In genomic region chr13:30115257-30115600, GRCh38 we compare ENCODE assay signal across 8 cellular contexts.
A peak's percentile ranks its signal among the peaks of the same experiment; 100 is the strongest.
DNase-seq lines count a peak whose midpoint lies in the region; ATAC-seq and TF ChIP-seq lines count a peak whose summit lies in the region.

No MANE protein-coding gene starts in this region.

- H3K4me1 ChIP-seq in cardiac muscle cell (ENCODE audit: low read depth) (peaks cover 18% of the 10 kb centered on the region), vagina (peaks cover 56% of the 10 kb centered on the region)

- no peaks in the 10 kb centered on the region for H3K27me3 ChIP-seq in cardiac muscle cell
- H3K27me3 ChIP-seq in vagina = peaks cover 5% of the 10 kb centered on the region

- ATAC-seq in Right ventricle myocardium inferior (no peak), GM18867 (IDR thresholded peaks at IDR 0.05; ENCODE audit: unreplicated experiment) (no peak), HG03025 (IDR thresholded peaks at IDR 0.05; ENCODE audit: low FRiP score, unreplicated experiment) (no peak), GM18517 (IDR thresholded peaks at IDR 0.05; ENCODE audit: unreplicated experiment) (no peak)

- H3K9me3 Mint-ChIP-seq in brain (peaks cover 0 to 6% (median 0%) of the 10 kb centered on the region in 5 experiments), mesothelial cell of epicardium (no peaks in the 10 kb centered on the region)

- H3K4me3 Mint-ChIP-seq in brain (peak overlapping the region; percentile 83 to 89 (median 84)), mesothelial cell of epicardium (peak overlapping the region; percentile 62)

- TF ChIP-seq CTCF in cardiac muscle cell (IDR thresholded peaks at IDR 0.05; ENCODE audit: low read depth, low read length) (no peak), brain (conservative IDR thresholded peaks at IDR 0.05) (peak in 1 of 2 experiments; percentile 27), mesothelial cell of epicardium (IDR thresholded peaks at IDR 0.05; ENCODE audit: unreplicated experiment) (peak; percentile 16), vagina (IDR thresholded peaks at IDR 0.05) (peak in 1 of 3 experiments; percentile 11)

- H3K27me3 Mint-ChIP-seq in brain (peaks cover 5% of the 10 kb centered on the region), mesothelial cell of epicardium (ENCODE audit: low read depth) (peaks cover 10% of the 10 kb centered on the region)

- H3K9me3 ChIP-seq in cardiac muscle cell (ENCODE audit: low read depth) (no peaks in the 10 kb centered on the region), vagina (no peaks in the 10 kb centered on the region)

- DNase-seq in cardiac muscle cell (ENCODE audit: low read depth in 1 of 2, low spot score in 1 of 2) (no peak), Right ventricle myocardium inferior (ENCODE audit: missing footprints) (no peak), mesothelial cell of epicardium (ENCODE audit: low spot score in 2 of 2, unreplicated experiment in 2 of 2) (no peak), vagina (ENCODE audit: extremely low spot score in 2 of 2) (no peak)

- H3K27ac ChIP-seq in cardiac muscle cell (no peak overlapping the region), vagina (peak overlapping the region; percentile 89)

- no peaks in the 10 kb centered on the region for H3K36me3 ChIP-seq in cardiac muscle cell
- no peaks in the 10 kb centered on the region for H3K36me3 ChIP-seq in vagina

- H3K4me3 ChIP-seq in cardiac muscle cell = peak overlapping the region; percentile 55
- H3K4me3 ChIP-seq in vagina = peak overlapping the region; percentile 45 to 46

- H3K36me3 Mint-ChIP-seq in brain = no peaks in the 10 kb centered on the region
- no peaks in the 10 kb centered on the region for H3K36me3 Mint-ChIP-seq in mesothelial cell of epicardium

- peaks cover 72% of the 10 kb centered on the region for H3K4me1 Mint-ChIP-seq in brain
- peaks cover 52% of the 10 kb centered on the region for H3K4me1 Mint-ChIP-seq in mesothelial cell of epicardium

- intact Hi-C loops in Right ventricle myocardium inferior (cut with DNase I) = loop anchor here (1.0 kb wide), 1 partner anchor 344 kb away; no protein-coding TSS in a partner anchor
- intact Hi-C loops in vagina (cut with DNase I) = loop anchor here (10.0 kb wide), 1 partner anchor 270 kb away; no protein-coding TSS in a partner anchor

- TF ChIP-seq POLR2A in vagina (IDR thresholded peaks at IDR 0.05) = no peak

- H3K27ac Mint-ChIP-seq in brain (peak overlapping the region; percentile 62 to 68 (median 64)), mesothelial cell of epicardium (no peak overlapping the region)
